ENCODE assay signal across 34 cellular contexts in the genomic region with DNA sequence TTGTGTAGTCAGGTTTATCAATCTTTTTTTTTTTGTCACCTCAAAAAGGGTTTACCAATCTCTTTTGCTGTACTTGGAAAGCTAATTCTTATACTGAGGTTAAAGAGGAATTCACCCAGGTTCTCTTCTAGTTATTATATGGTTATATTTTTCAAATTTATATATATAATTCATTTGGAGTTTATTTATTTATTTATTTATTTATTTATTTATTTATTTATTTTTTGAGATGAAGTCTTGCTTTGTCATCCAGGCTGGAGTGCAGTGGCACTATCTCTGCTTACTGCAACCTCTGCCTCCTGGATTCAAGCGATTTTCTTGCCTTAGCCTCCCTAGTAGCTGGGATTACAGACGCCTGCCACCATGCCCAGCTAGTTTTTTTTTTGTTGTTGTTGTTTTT.
"Had no signal": no experiment of that assay in that cellular context is flagged by ENCODE, and none has a peak within 500 bp of the region (broad histone marks: within the 10 kb centered on the region; RNA-seq: fewer than 3 reads in every experiment).

No MANE protein-coding gene starts in this region.

- H3K4me3 ChIP-seq: adrenal gland, ascending aorta, body of pancreas, breast epithelium, cardiac muscle cell had no signal

- H3K27me3 ChIP-seq: adrenal gland, ascending aorta, body of pancreas, brain microvascular endothelial cell, breast epithelium, cardiac muscle cell had no signal

- FAIRE-seq: astrocyte, bronchial epithelial cell had no signal

- H3K9me3 ChIP-seq: adrenal gland, body of pancreas, breast epithelium had no signal

- H3K4me1 ChIP-seq: adrenal gland, ascending aorta, body of pancreas, breast epithelium had no signal

- H3K27ac ChIP-seq: adrenal gland, ascending aorta, body of pancreas, brain microvascular endothelial cell, breast epithelium, cardiac muscle cell had no signal

- DNase-seq: activated effector memory CD4-positive, alpha-beta T cell treated with anti-CD3 and anti-CD28 coated beads, Interleukin-2, amount 50 U/mL, for 16 hours; activated effector memory CD4-positive, alpha-beta T cell treated with Interleukin-2 at 50 U/mL for 16 hours; activated gamma-delta T cell; activated gamma-delta T cell treated with Interleukin-2 at 50 U/mL for 16 hours; activated naive CD4-positive, alpha-beta T cell; activated naive CD4-positive, alpha-beta T cell treated with anti-CD3 and anti-CD28 coated beads for 36 hours; activated naive CD4-positive, alpha-beta T cell treated with anti-CD3 and anti-CD28 coated beads, Interleukin-2, amount 10 ng/mL, durations not matched to agents 7 days and 5 days; activated naive CD4-positive, alpha-beta T cell treated with anti-CD3 and anti-CD28 coated beads, Interleukin-2, amount 50 U/mL, for 16 hours; activated naive CD4-positive, alpha-beta T cell treated with Interleukin-2 at 50 U/mL for 16 hours; activated naive CD8-positive, alpha-beta T cell treated with anti-CD3 and anti-CD28 coated beads for 36 hours; activated naive CD8-positive, alpha-beta T cell treated with anti-CD3 and anti-CD28 coated beads, Interleukin-2, amount 10 ng/mL, durations not matched to agents 7 days and 5 days; activated naive CD8-positive, alpha-beta T cell treated with anti-CD3 and anti-CD28 coated beads, Interleukin-2, amount 50 U/mL, for 24 hours; activated T-cell treated with anti-CD3 and anti-CD28 coated beads, Interleukin-2, amount 50 U/mL, for 1 hour; activated T-cell treated with anti-CD3 and anti-CD28 coated beads, Interleukin-2, amount 50 U/mL, for 24 hours; activated T-cell treated with anti-CD3 and anti-CD28 coated beads, Interleukin-2, amount 50 U/mL, for 4 hours; activated T-cell treated with anti-CD3 and anti-CD28 coated beads, Interleukin-2, amount 50 U/mL, for 48 hours; activated T-cell treated with anti-CD3 and anti-CD28 coated beads, Interleukin-2, amount 50 U/mL, for 72 hours; adrenal gland; amniotic stem cell; amygdala; anterior cingulate cortex; aorta; body of pancreas; brain microvascular endothelial cell; caudate nucleus; central memory CD4-positive, alpha-beta T cell; cerebellar nuclear complex had no signal

- ATAC-seq: activated naive CD4-positive, alpha-beta T cell treated with anti-CD3 and anti-CD28 coated beads, Interleukin-2, amount 50 U/mL, for 72 hours; activated naive CD8-positive, alpha-beta T cell treated with anti-CD3 and anti-CD28 coated beads, Interleukin-2, amount 50 U/mL, for 24 hours; activated T-cell treated with anti-CD3 and anti-CD28 coated beads, Interleukin-2, amount 50 U/mL, for 4 hours; activated T-cell treated with anti-CD3 and anti-CD28 coated beads, Interleukin-2, amount 50 U/mL, for 72 hours; activated T-helper 17 cell treated with anti-CD3 and anti-CD28 coated beads, Interleukin-2, amount 50 U/mL, for 72 hours; body of pancreas had no signal

- H3K36me3 ChIP-seq: adrenal gland, ascending aorta, brain microvascular endothelial cell, breast epithelium, cardiac muscle cell had no signal
